In genomic region chr11:12636871-12637410, GRCh38 we compare ENCODE assay signal across 18 cellular contexts. TPM values are rescaled to one million over a fixed set of nuclear protein-coding genes. Genes with fewer than 3 reads are reported as not detected.
"Had no signal": no experiment of that assay in that cellular context is flagged by ENCODE, and none has a peak within 500 bp of the region (broad histone marks: within the 10 kb centered on the region; RNA-seq: fewer than 3 reads in every experiment).

No MANE protein-coding gene starts in this region.

- H3K27me3 ChIP-seq: body of pancreas had no signal

- H3K27ac ChIP-seq: body of pancreas, epithelial cell of prostate had no signal

- H3K9me3 ChIP-seq: body of pancreas had no signal

- DNase-seq: activated CD4-positive, alpha-beta T cell treated with anti-CD3 and anti-CD28 coated beads for 48 hours; activated CD4-positive, CD25-positive, alpha-beta regulatory T cell; activated CD8-positive, alpha-beta T cell treated with anti-CD3 and anti-CD28 coated beads for 36 hours; activated naive CD4-positive, alpha-beta T cell treated with Interleukin-2 at 50 U/mL for 16 hours; activated naive CD8-positive, alpha-beta T cell treated with anti-CD3 and anti-CD28 coated beads, Interleukin-2, amount 10 ng/mL, durations not matched to agents 7 days and 5 days; activated T-cell treated with anti-CD3 and anti-CD28 coated beads, Interleukin-2, amount 50 U/mL, for 1 hour; amygdala; body of pancreas; effector memory CD8-positive, alpha-beta T cell; head of caudate nucleus; immature natural killer cell; left ventricle myocardium superior; natural killer cell; occipital lobe; right cardiac atrium had no signal

- FAIRE-seq: frontal cortex had no signal

- ATAC-seq: activated CD8-positive, alpha-beta T cell treated with anti-CD3 and anti-CD28 coated beads for 36 hours; activated T-helper 17 cell treated with anti-CD3 and anti-CD28 coated beads, Interleukin-2, amount 50 U/mL, for 72 hours; body of pancreas; effector memory CD8-positive, alpha-beta T cell; left ventricle myocardium superior; natural killer cell had no signal

- H3K4me1 ChIP-seq: body of pancreas had no signal

- H3K4me3 ChIP-seq: body of pancreas had no signal

RNA-seq across cellular contexts. Expression of gene TEAD1, which starts 37.3 kb away (rescaled TPM):
- total RNA-seq: activated naive CD8-positive, alpha-beta T cell treated with anti-CD3 and anti-CD28 coated beads, Interleukin-2, amount 10 ng/mL, durations not matched to agents 7 days and 5 days; natural killer cell had no signal
- polyA plus RNA-seq: immature natural killer cell had no signal
